In the genomic region with DNA sequence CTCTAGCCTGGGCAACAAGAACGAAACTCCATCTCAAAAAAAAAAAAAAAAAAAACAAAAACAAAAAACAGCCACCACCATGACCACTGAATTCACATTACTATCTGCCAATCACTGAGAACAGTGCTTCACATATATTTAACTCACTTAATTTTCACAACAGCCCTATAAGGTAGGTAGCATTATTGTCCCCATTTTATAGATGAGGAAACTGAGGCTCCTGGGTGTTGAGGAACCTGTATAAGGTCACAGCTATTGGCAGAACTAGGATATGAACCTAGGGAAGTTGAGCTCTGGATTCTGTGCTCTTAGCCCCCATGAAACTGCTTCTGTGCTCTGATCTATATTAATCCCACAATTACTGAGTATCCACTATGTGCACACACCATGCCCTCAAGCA, we compare ENCODE assay signal across 19 cellular contexts.
"Had no signal": no experiment of that assay in that cellular context is flagged by ENCODE, and none has a peak within 500 bp of the region (broad histone marks: within the 10 kb centered on the region; RNA-seq: fewer than 3 reads in every experiment).

No MANE protein-coding gene starts in this region.

- H3K9me3 Mint-ChIP-seq: IgD-negative memory B cell had no signal

- DNase-seq: KBM-7, MV-4-11, NCI-H1048, NCI-H1105 treated with DMSO at 0.1 percent for 48 hours, NCI-H146, NCI-H1694 treated with DMSO at 0.1 percent for 48 hours, NCI-H1930, NCI-H2107, NCI-H2227 treated with DMSO at 0.1 percent for 48 hours, NCI-H524, NCI-H526 treated with DMSO at 0.1 percent for 48 hours, NCI-H748 treated with DMSO at 0.1 percent for 48 hours, PC-3, SHP77, SK-N-SH, SW 1271 had no signal

- H3K4me2 ChIP-seq: SK-N-SH had no signal

- H3K27ac ChIP-seq: RWPE1 had no signal

- H3K9ac ChIP-seq: SK-N-SH had no signal

- H3K9me3 ChIP-seq: SK-N-SH had no signal

- ATAC-seq: Panc1, PC-3 had no signal

- H3K4me3 Mint-ChIP-seq: IgD-negative memory B cell had no signal
